2 cellular contexts compared by ENCODE assay signal in the genomic region with DNA sequence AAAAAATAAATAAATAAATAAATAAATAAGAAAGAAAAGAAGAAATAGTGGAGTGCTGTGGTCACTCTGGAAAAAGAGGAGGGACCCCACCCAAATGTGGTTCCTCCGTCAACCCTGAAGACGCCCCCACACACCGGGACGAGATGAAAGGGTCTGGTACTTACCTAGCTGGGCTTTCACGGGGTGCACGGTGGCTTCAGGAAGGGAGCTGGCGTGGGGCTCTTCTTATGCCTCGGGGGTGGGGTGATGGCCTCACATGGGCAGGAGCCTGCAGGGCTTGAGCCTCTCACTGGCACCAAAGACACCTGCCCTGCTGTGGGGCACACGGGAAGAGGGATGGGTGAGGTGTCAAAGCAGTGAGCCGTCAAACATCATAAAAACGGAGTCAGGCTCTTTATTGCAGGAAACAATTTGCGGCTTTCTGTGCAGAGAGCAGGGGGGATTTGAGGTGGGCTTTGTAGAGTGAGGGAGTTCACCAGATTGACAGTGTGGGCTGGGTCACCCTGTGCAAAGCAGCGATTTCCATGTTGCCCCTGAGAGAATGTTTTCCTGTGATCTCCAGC.
TF ChIP-seq lines count a peak whose summit lies in the region.

No MANE protein-coding gene starts in this region.

TF ChIP-seq in liver, 16 proteins besides CTCF, POLR2A, EP300 and RAD21:
- TF ChIP-seq SP1 (IDR thresholded peaks at IDR 0.05) = no peak
- no peak for TF ChIP-seq ZBTB33 (IDR thresholded peaks at IDR 0.05)
- no peak for TF ChIP-seq GABPA (IDR thresholded peaks at IDR 0.05 in 1 of 2, conservative IDR thresholded peaks at IDR 0.05 in 1 of 2)
- no peak for TF ChIP-seq RXRA (IDR thresholded peaks at IDR 0.05)
- no peak for TF ChIP-seq ATF3 (IDR thresholded peaks at IDR 0.05)
- TF ChIP-seq NR2F2 (IDR thresholded peaks at IDR 0.05) = no peak

TF ChIP-seq in HepG2, 621 proteins besides CTCF, POLR2A, EP300 and RAD21:
- TF ChIP-seq CHD4 (IDR thresholded peaks at IDR 0.05; ENCODE audit: borderline replicate concordance, low read length) = no peak
- no peak for TF ChIP-seq REXO4 (CRISPR knock-in tag; IDR thresholded peaks at IDR 0.05; ENCODE audit: borderline replicate concordance)
- TF ChIP-seq ZNF496 (CRISPR knock-in tag; IDR thresholded peaks at IDR 0.05; ENCODE audit: insufficient replicate concordance) = no peak
- TF ChIP-seq, protein P1, sequence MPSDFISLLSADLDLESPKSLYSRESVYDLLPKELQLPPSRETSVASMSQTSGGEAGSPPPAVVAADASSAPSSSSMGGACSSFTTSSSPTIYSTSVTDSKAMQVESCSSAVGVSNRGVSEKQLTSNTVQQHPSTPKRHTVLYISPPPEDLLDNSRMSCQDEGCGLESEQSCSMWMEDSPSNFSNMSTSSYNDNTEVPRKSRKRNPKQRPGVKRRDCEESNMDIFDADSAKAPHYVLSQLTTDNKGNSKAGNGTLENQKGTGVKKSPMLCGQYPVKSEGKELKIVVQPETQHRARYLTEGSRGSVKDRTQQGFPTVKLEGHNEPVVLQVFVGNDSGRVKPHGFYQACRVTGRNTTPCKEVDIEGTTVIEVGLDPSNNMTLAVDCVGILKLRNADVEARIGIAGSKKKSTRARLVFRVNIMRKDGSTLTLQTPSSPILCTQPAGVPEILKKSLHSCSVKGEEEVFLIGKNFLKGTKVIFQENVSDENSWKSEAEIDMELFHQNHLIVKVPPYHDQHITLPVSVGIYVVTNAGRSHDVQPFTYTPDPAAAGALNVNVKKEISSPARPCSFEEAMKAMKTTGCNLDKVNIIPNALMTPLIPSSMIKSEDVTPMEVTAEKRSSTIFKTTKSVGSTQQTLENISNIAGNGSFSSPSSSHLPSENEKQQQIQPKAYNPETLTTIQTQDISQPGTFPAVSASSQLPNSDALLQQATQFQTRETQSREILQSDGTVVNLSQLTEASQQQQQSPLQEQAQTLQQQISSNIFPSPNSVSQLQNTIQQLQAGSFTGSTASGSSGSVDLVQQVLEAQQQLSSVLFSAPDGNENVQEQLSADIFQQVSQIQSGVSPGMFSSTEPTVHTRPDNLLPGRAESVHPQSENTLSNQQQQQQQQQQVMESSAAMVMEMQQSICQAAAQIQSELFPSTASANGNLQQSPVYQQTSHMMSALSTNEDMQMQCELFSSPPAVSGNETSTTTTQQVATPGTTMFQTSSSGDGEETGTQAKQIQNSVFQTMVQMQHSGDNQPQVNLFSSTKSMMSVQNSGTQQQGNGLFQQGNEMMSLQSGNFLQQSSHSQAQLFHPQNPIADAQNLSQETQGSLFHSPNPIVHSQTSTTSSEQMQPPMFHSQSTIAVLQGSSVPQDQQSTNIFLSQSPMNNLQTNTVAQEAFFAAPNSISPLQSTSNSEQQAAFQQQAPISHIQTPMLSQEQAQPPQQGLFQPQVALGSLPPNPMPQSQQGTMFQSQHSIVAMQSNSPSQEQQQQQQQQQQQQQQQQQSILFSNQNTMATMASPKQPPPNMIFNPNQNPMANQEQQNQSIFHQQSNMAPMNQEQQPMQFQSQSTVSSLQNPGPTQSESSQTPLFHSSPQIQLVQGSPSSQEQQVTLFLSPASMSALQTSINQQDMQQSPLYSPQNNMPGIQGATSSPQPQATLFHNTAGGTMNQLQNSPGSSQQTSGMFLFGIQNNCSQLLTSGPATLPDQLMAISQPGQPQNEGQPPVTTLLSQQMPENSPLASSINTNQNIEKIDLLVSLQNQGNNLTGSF (CRISPR knock-in tag; IDR thresholded peaks at IDR 0.05) = no peak
- no peak for TF ChIP-seq HMG20B (CRISPR knock-in tag; conservative IDR thresholded peaks at IDR 0.05)
- TF ChIP-seq DPF2 (CRISPR knock-in tag; IDR thresholded peaks at IDR 0.05; ENCODE audit: borderline replicate concordance, low read depth) = no peak
- no peak for TF ChIP-seq TRIM24 (CRISPR knock-in tag; IDR thresholded peaks at IDR 0.05)
- no peak for TF ChIP-seq ZNF10 (CRISPR knock-in tag; IDR thresholded peaks at IDR 0.05; ENCODE audit: borderline replicate concordance, low read depth)
- TF ChIP-seq MIER2 (CRISPR knock-in tag; IDR thresholded peaks at IDR 0.05) = no peak
- no peak for TF ChIP-seq ZNF737 (CRISPR knock-in tag; IDR thresholded peaks at IDR 0.05; ENCODE audit: borderline replicate concordance)
- TF ChIP-seq, protein P2, sequence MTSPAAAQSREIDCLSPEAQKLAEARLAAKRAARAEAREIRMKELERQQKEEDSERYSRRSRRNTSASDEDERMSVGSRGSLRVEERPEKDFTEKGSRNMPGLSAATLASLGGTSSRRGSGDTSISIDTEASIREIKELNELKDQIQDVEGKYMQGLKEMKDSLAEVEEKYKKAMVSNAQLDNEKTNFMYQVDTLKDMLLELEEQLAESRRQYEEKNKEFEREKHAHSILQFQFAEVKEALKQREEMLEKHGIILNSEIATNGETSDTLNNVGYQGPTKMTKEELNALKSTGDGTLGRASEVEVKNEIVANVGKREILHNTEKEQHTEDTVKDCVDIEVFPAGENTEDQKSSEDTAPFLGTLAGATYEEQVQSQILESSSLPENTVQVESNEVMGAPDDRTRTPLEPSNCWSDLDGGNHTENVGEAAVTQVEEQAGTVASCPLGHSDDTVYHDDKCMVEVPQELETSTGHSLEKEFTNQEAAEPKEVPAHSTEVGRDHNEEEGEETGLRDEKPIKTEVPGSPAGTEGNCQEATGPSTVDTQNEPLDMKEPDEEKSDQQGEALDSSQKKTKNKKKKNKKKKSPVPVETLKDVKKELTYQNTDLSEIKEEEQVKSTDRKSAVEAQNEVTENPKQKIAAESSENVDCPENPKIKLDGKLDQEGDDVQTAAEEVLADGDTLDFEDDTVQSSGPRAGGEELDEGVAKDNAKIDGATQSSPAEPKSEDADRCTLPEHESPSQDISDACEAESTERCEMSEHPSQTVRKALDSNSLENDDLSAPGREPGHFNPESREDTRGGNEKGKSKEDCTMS (CRISPR knock-in tag; conservative IDR thresholded peaks at IDR 0.05) = no peak
- no peak for TF ChIP-seq JUNB (CRISPR knock-in tag; IDR thresholded peaks at IDR 0.05; ENCODE audit: borderline replicate concordance)
- no peak for TF ChIP-seq ZNF274 (CRISPR knock-in tag; IDR thresholded peaks at IDR 0.05)
- TF ChIP-seq HNF1B (CRISPR knock-in tag; IDR thresholded peaks at IDR 0.05) = no peak
- no peak for TF ChIP-seq FOXA3 (CRISPR knock-in tag; IDR thresholded peaks at IDR 0.05)
- no peak for TF ChIP-seq ZNF253 (CRISPR knock-in tag; IDR thresholded peaks at IDR 0.05; ENCODE audit: borderline replicate concordance)
- no peak for TF ChIP-seq RORA (CRISPR knock-in tag; IDR thresholded peaks at IDR 0.05)
